Comparison of ENCODE assay signal across 8 cellular contexts in the genomic region with DNA sequence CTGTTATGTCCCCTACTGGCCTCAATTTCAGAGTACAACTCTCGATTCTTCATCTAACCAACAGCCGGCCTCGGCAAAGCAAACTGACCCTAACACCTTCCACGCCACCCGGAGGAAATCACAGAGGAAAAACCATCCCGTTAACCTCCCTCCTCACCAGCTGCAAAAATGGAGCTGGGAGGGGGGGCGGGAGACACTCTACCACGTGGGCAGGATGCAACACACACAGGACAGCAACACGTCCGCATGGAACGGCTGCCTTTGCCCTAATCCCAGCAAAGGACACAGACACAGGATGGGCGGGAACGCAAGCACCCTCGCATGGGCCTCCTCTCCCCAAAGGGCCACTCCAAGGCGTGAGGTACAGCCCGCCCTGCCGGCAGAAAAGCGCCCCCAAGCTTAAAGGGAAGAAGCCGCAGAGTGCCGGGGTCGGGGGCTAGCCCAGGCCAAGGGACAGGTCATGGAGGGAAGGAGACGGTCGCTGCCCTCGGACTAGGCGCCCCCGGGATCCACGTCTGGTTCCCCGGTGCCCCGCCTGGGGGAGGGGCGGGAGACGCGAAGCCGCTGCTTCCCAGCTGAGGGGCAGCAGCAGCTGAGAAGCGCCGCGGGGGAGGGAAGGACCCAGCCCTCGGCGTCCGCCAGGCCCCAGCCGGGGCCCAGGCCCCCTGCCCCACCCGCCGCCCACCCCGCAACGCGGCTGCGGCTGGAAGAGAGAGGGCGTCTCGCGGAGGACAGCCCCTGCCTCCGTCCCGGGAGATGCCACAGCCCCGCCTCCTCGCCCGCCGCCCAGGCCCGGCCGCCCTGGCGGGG. TPM values are rescaled to one million over a fixed set of nuclear protein-coding genes. Genes with fewer than 3 reads are reported as not detected.
A peak's percentile ranks its signal among the peaks of the same experiment; 100 is the strongest.
DNase-seq lines count a peak whose midpoint lies in the region; ATAC-seq, FAIRE-seq and TF ChIP-seq lines count a peak whose summit lies in the region.

No MANE protein-coding gene starts in this region.

- H3K4me1 ChIP-seq in Panc1 (ENCODE audit: control insufficient read depth, insufficient read depth, low read length) (peaks cover 36% of the 10 kb centered on the region), K562 (replicated peaks in 1 of 2; ENCODE audit: control insufficient read depth in 2 of 2, insufficient read depth in 2 of 2, low read length in 2 of 2) (peaks cover 17 to 18% of the 10 kb centered on the region in 2 experiments; a peak in 4 of 5 replicates), iPS DF 6.9 (ENCODE audit: control insufficient read depth, insufficient read depth, low read length) (no peaks in the 10 kb centered on the region)

- in situ Hi-C loops in Panc1 (cut with HindIII; ENCODE audit: low pct_unique_long_range_greater_than_20kb, low sequenced_read_pairs) (no loop called here), K562 (cut with MboI) (no loop called here)

- no peak for FAIRE-seq in K562 (lab: Jason Lieb, UNC)

- peak overlapping the region; percentile 86 to 94 for H3K9ac ChIP-seq in K562 (ENCODE audit: insufficient read depth in 1 of 2, low read depth in 2 of 2, low read length in 2 of 2)

- H3K4me2 ChIP-seq in K562 (ENCODE audit: insufficient read depth, low read length): peak overlapping the region; percentile 90

- H3K4me3 ChIP-seq in Panc1 (ENCODE audit: low read depth in 2 of 2, low read length in 2 of 2) (peak overlapping the region; percentile 85 to 98), K562 (peak overlapping the region; percentile 85), iPS DF 6.9 (ENCODE audit: low read length) (peak overlapping the region; percentile 86)

- peak in 1 of 2 experiments; percentile 13; a peak in 1 of 4 replicates for TF ChIP-seq RAD21 in K562 (CRISPR knock-in tag; conservative IDR thresholded peaks at IDR 0.05 in 1 of 2, IDR thresholded peaks at IDR 0.05 in 1 of 2)

- CTCF ChIA-PET in Panc1 (lab: Charles Lee) (interaction anchor here (0.6 to 0.8 kb wide), 2 partner anchors 17 to 159 kb away, joined by 4 to 14 read pairs; no protein-coding TSS in a partner anchor), K562 (lab: Yijun Ruan, JAX; ENCODE audit: low intra/inter-chr PET ratio) (no interaction called here)

- H2AFZ ChIP-seq in K562 (ENCODE audit: low read depth, low read length): peak overlapping the region; percentile 84

- POLR2A ChIA-PET in Panc1 (lab: Charles Lee) (interaction anchor here (0.6 kb wide), 1 partner anchor 121 kb away, joined by 5 read pairs; no protein-coding TSS in a partner anchor), K562 (lab: Yijun Ruan, JAX) (interaction anchor here (0.7 to 3.1 kb wide), 3 partner anchors 10 to 18 kb away, joined by 3 to 19 read pairs (median 3); no protein-coding TSS in a partner anchor)

- no peaks in the 10 kb centered on the region for H3K9me1 ChIP-seq in K562 (ENCODE audit: control insufficient read depth, insufficient read depth, low read length)

- H3K9me3 ChIP-seq in Panc1 (ENCODE audit: control insufficient read depth, insufficient read depth, low read depth, low read length) (no peaks in the 10 kb centered on the region), K562 (replicated peaks; ENCODE audit: control insufficient read depth, insufficient read depth, low read depth, low read length) (no peaks in the 10 kb centered on the region), iPS DF 6.9 (ENCODE audit: control insufficient read depth, insufficient read depth, low read length) (no peaks in the 10 kb centered on the region)

- BruUV-seq in Panc1 (replicated peaks; lab: Mats Ljungman, UMichigan) (no TSS peak), K562 (replicated peaks; lab: Mats Ljungman, UMichigan) (no TSS peak)

- H3K36me3 ChIP-seq in Panc1 (ENCODE audit: control insufficient read depth, insufficient read depth, low read length) (peaks cover 2% of the 10 kb centered on the region; the same call in 1 of the 2 replicates), K562 (ENCODE audit: control insufficient read depth, insufficient read depth, low read length) (no peaks in the 10 kb centered on the region), iPS DF 6.9 (ENCODE audit: control insufficient read depth, insufficient read depth, low read length) (no peaks in the 10 kb centered on the region)

- peaks cover 17% of the 10 kb centered on the region for H4K20me1 ChIP-seq in K562 (replicated peaks; ENCODE audit: control insufficient read depth, insufficient read depth, low read length)

- peaks cover 67% of the 10 kb centered on the region for H3K79me2 ChIP-seq in K562 (ENCODE audit: control insufficient read depth, insufficient read depth, low read length)

- peak; percentile 39 for DNase-seq in DMS79 treated with DMSO at 0.1 percent for 48 hours (lab: John Stamatoyannopoulos, UW)
- DNase-seq in Panc1 (ENCODE audit: low read depth, low spot score): no peak
- DNase-seq in K562 (ENCODE audit: extremely low read depth in 1 of 4, low spot score in 3 of 4): peak in 2 of 4 experiments; percentile 77 to 82
- no peak for DNase-seq in iPS DF 6.9 (ENCODE audit: low read depth, low spot score)
- DNase-seq in sciatic nerve (ENCODE audit: low spot score): peak; percentile 76
- DNase-seq in NCI-H1930 (lab: John Stamatoyannopoulos, UW): no peak

- H3K27me3 ChIP-seq in Panc1 (ENCODE audit: control insufficient read depth, insufficient read depth, low read length) (no peaks in the 10 kb centered on the region), K562 (ENCODE audit: control insufficient read depth in 2 of 2, insufficient read depth in 2 of 2, low read length in 2 of 2) (no peaks in the 10 kb centered on the region; a peak in 1 of 5 replicates), iPS DF 6.9 (ENCODE audit: control insufficient read depth, insufficient read depth, low read length) (no peaks in the 10 kb centered on the region)

- 0% methylated on average over 46 of the region's 58 CpGs for WGBS in K562 (ENCODE audit: insufficient coverage, low coverage, missing lambda C conversion rate)
- no CpG with 5 or more reads among the region's 58 CpGs for WGBS in iPS DF 6.9 (ENCODE audit: insufficient coverage, insufficient read length)

- ATAC-seq in GM19463 (IDR thresholded peaks at IDR 0.05; ENCODE audit: unreplicated experiment) (peak; percentile 53), HG03520 (IDR thresholded peaks at IDR 0.05; ENCODE audit: unreplicated experiment) (peak; percentile 45), Panc1 (peak; percentile 86), K562 (peak; percentile 76), sciatic nerve (peak; percentile 69)

- H3K27ac ChIP-seq in Panc1 (ENCODE audit: low read length) (peak overlapping the region; percentile 91), K562 (ENCODE audit: extremely low read depth, low read depth, low read length) (peak overlapping the region; percentile 77), iPS DF 6.9 (ENCODE audit: low read length) (no peak overlapping the region)

- TF ChIP-seq POLR2A in K562 (conservative IDR thresholded peaks at IDR 0.05): no peak

- intact Hi-C loops in Panc1 (cut with micrococcal nuclease; ENCODE audit: unreplicated experiment) (loop anchor here (5.0 kb wide), 2 partner anchors 128 to 157 kb away; a partner anchor contains a TSS), K562 (cut with micrococcal nuclease) (no loop called here), sciatic nerve (cut with DNase I) (no loop called here)

- TF ChIP-seq EP300 in K562 (IDR thresholded peaks at IDR 0.05; ENCODE audit: low read length): no peak

- TF ChIP-seq CTCF in Panc1 (IDR thresholded peaks at IDR 0.05) (0 out of 2 replicates have a peak, but pooled peaks have one; percentile 11), K562 (IDR thresholded peaks at IDR 0.05 in 2 of 3, conservative IDR thresholded peaks at IDR 0.05 in 1 of 3; ENCODE audit: insufficient read depth in 2 of 3, low read depth in 1 of 3, low read length in 3 of 3) (peak in 1 of 3 experiments; percentile 15; a peak in 1 of 6 replicates)

RNA-seq across cellular contexts. Expression of a gene that starts 0.6 kb away (rescaled TPM):
- total RNA-seq in Panc1 (2021; ENCODE audit: unreplicated experiment): 55.3 TPM
- polyA plus RNA-seq in Panc1 (2012; ENCODE audit: insufficient read length): 24.7 TPM
- total RNA-seq in K562 (2011; cell fraction: chromatin; rRNA removed; ENCODE audit: low replicate concordance): 92.7 and 185 TPM in 2 replicates
- 21.8 and 39.1 TPM in 2 replicates for total RNA-seq in K562 (2011; cell fraction: nucleolus; rRNA removed)
- 57.1 and 84.1 TPM in 2 replicates for total RNA-seq in K562 (2011; cell fraction: nucleoplasm; rRNA removed)
- total RNA-seq in K562 (2014; rRNA removed): 17.9 and 19.3 TPM in 2 replicates
- total RNA-seq in K562 (2014; rRNA removed; fragmentation: Illumina TruSeq; extraction: Trizol): 23.4 and 27.8 TPM in 2 replicates
- total RNA-seq in K562 (2015; rRNA removed; fragmentation: Illumina TruSeq; extraction: Trizol): 22.0 and 23.5 TPM in 2 replicates
- total RNA-seq in K562 (2021): 35.3 and 35.4 TPM in 2 replicates
- 30.5 and 60.5 TPM in 2 replicates for polyA plus RNA-seq in K562 (2011; rRNA removed)
- polyA plus RNA-seq in K562 (2011; cell fraction: cytosol; rRNA removed): 29.6 and 38.3 TPM in 2 replicates
- polyA plus RNA-seq in K562 (2011; cell fraction: nucleus; rRNA removed): 57.9 and 59.2 TPM in 2 replicates
- 14.5 and 16.8 TPM in 2 replicates for polyA plus RNA-seq in K562 (2012)
- polyA plus RNA-seq in K562 (2014; fragmentation: Illumina TruSeq; extraction: Trizol): 27.7 and 34.6 TPM in 2 replicates
- polyA plus RNA-seq in K562 (2014; fragmentation: Nextera tagmentation; extraction: Ambion mirVana): 10 to 100 TPM in 1 of 2 experiments, 1 to 10 TPM in 1; 8.7 to 13.1 TPM
- polyA plus RNA-seq in K562 (2014; rRNA removed): 19.0 and 20.1 TPM in 2 replicates
- 70.3 and 80.2 TPM in 2 replicates for polyA minus RNA-seq in K562 (2011; rRNA and poly(A)+ RNA removed)
- 24.8 and 25.2 TPM in 2 replicates for polyA minus RNA-seq in K562 (2011; cell fraction: cytosol; rRNA and poly(A)+ RNA removed)
- 28.0 and 65.0 TPM in 2 replicates for polyA minus RNA-seq in K562 (2011; cell fraction: nucleus; rRNA and poly(A)+ RNA removed)
- 76.4 TPM for total RNA-seq in sciatic nerve

RNA-seq across cellular contexts. Expression of a gene that starts 46.1 kb away (rescaled TPM):
- 13.6 TPM for total RNA-seq in Panc1 (2021; ENCODE audit: unreplicated experiment)
- polyA plus RNA-seq in Panc1 (2012; ENCODE audit: insufficient read length): 24.0 TPM
- not detected in 2 replicates for total RNA-seq in K562 (2011; cell fraction: chromatin; rRNA removed; ENCODE audit: low replicate concordance)
- total RNA-seq in K562 (2011; cell fraction: nucleolus; rRNA removed): not detected in 2 replicates
- not detected in 2 replicates for total RNA-seq in K562 (2011; cell fraction: nucleoplasm; rRNA removed)
- total RNA-seq in K562 (2014; rRNA removed): under 0.01 TPM in 1 of 2 replicates, not detected in the other
- not detected in 2 replicates for total RNA-seq in K562 (2014; rRNA removed; fragmentation: Illumina TruSeq; extraction: Trizol)
- total RNA-seq in K562 (2015; rRNA removed; fragmentation: Illumina TruSeq; extraction: Trizol): not detected in 2 replicates
- 0.02 TPM in 2 replicates for total RNA-seq in K562 (2021)
- 0.08 TPM in 1 of 2 replicates, not detected in the other for polyA plus RNA-seq in K562 (2011; rRNA removed)
- under 0.01 TPM in 1 of 2 replicates, not detected in the other for polyA plus RNA-seq in K562 (2011; cell fraction: cytosol; rRNA removed)
- not detected in 2 replicates for polyA plus RNA-seq in K562 (2011; cell fraction: nucleus; rRNA removed)
- polyA plus RNA-seq in K562 (2012): 0.01 TPM in 2 replicates
- polyA plus RNA-seq in K562 (2014; fragmentation: Illumina TruSeq; extraction: Trizol): not detected in 2 replicates
- polyA plus RNA-seq in K562 (2014; fragmentation: Nextera tagmentation; extraction: Ambion mirVana): not detected
- polyA plus RNA-seq in K562 (2014; rRNA removed): not detected in 2 replicates
- polyA minus RNA-seq in K562 (2011; rRNA and poly(A)+ RNA removed): not detected in 2 replicates
- polyA minus RNA-seq in K562 (2011; cell fraction: cytosol; rRNA and poly(A)+ RNA removed): not detected in 2 replicates
- polyA minus RNA-seq in K562 (2011; cell fraction: nucleus; rRNA and poly(A)+ RNA removed): not detected in 2 replicates
- total RNA-seq in sciatic nerve: 0.49 TPM

Comparison
In these comparisons a context has a peak if more than half of its experiments do, and no peak if none do; other contexts are left out.
1. DNase-seq: peak in DMS79 treated with DMSO at 0.1 percent for 48 hours (single experiment) and sciatic nerve (single experiment); none in Panc1 (single experiment), iPS DF 6.9 (single experiment) and NCI-H1930 (0 of 2).
2. Peak in every context shown above with its lines, with median percentiles within 50 percentile points of each other: ATAC-seq and H3K4me3 ChIP-seq.